ENCODE assay signal across 1 cellular context in the genomic region with DNA sequence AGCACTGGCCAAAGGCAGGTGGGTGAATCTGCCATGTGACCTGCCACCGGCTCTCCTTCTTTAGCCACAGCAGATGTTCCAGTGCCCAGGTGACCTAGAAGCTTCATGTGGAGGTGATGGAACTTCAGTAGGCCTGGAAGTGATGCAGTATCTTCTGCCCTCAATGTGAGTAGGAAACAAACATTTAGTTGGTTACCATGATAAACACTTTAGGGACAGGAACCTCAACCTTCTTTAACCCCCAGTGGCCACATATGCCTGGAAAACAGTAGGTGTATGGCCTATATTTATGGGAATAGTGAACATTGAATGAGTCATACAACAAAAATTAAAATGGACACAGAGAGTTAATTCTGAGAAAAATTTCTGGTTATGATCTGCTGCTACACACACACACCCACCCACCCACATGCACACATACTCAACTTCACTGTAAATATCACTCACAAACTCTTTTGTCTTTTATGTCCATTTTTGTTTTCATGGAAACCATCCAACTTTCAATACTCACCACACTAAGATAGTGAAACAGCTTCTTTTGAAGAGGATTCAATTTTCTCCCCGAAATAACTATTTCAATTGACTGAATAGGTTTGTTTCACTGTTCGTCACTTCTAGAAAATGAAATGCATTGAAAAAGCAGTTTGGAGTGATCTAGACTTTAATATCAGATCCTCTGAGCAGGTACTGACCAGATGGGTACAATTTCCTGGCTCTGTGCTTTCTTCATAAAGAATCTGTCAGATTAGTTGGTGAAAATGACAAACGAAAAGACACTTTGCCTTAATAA.
TF ChIP-seq lines count a peak whose summit lies in the region.

No MANE protein-coding gene starts in this region.

TF ChIP-seq in GM12878, 131 proteins besides CTCF, POLR2A, EP300 and RAD21 (continued from another document):
- TF ChIP-seq MXI1 (IDR thresholded peaks at IDR 0.05; ENCODE audit: low read depth, low read length) (peak; percentile 36; the same call in 1 of the 2 replicates), ZBTB11 (CRISPR knock-in tag; IDR thresholded peaks at IDR 0.05) (no peak), SKIL (IDR thresholded peaks at IDR 0.05; ENCODE audit: low read depth, poor library complexity, severe bottlenecking) (peak; percentile 70), IRF4 (IDR thresholded peaks at IDR 0.05; ENCODE audit: low read depth, low read length) (peak; percentile 59; the same call in 1 of the 2 replicates), RAD51 (IDR thresholded peaks at IDR 0.05) (0 out of 2 replicates have a peak, but pooled peaks have one; percentile 27), SP1 (IDR thresholded peaks at IDR 0.05; ENCODE audit: low read depth, low read length) (peak; percentile 50), SIX5 (IDR thresholded peaks at IDR 0.05; ENCODE audit: low read depth, low read length, severe bottlenecking) (no peak), ATF7 (IDR thresholded peaks at IDR 0.05; ENCODE audit: low read depth) (peak; percentile 82), PML (IDR thresholded peaks at IDR 0.05; ENCODE audit: low read length) (peak; percentile 37; the same call in 1 of the 2 replicates), SUPT20H (IDR thresholded peaks at IDR 0.05; ENCODE audit: borderline replicate concordance, control insufficient read depth, low read depth, low read length) (no peak), BRCA1 (IDR thresholded peaks at IDR 0.05; ENCODE audit: low read depth, low read length) (no peak), ETV6 (conservative IDR thresholded peaks at IDR 0.05 in 1 of 2, IDR thresholded peaks at IDR 0.05 in 1 of 2; ENCODE audit: borderline replicate concordance in 1 of 2, low read depth in 1 of 2) (peak in 1 of 2 experiments; percentile 63; a peak in 1 of 4 replicates), EGR1 (IDR thresholded peaks at IDR 0.05; ENCODE audit: borderline replicate concordance in 1 of 2, low read depth in 2 of 2, low read length in 2 of 2) (peak in 1 of 2 experiments; percentile 71; a peak in 1 of 3 replicates), KAT2A (conservative IDR thresholded peaks at IDR 0.05; ENCODE audit: control insufficient read depth, low read depth, low read length) (no peak), SMC3 (IDR thresholded peaks at IDR 0.05; ENCODE audit: borderline replicate concordance, low read length) (no peak; the same call in 1 of the 2 replicates), TAF1 (IDR thresholded peaks at IDR 0.05; ENCODE audit: borderline replicate concordance, low read depth, low read length) (0 out of 2 replicates have a peak, but pooled peaks have one; percentile 2), ASH2L (IDR thresholded peaks at IDR 0.05; ENCODE audit: borderline replicate concordance, low read depth) (0 out of 2 replicates have a peak, but pooled peaks have one; percentile 10), YY1 (IDR thresholded peaks at IDR 0.05; ENCODE audit: low read depth, low read length) (peak; percentile 34; the same call in 1 of the 2 replicates)
- TF ChIP-seq, protein P1, sequence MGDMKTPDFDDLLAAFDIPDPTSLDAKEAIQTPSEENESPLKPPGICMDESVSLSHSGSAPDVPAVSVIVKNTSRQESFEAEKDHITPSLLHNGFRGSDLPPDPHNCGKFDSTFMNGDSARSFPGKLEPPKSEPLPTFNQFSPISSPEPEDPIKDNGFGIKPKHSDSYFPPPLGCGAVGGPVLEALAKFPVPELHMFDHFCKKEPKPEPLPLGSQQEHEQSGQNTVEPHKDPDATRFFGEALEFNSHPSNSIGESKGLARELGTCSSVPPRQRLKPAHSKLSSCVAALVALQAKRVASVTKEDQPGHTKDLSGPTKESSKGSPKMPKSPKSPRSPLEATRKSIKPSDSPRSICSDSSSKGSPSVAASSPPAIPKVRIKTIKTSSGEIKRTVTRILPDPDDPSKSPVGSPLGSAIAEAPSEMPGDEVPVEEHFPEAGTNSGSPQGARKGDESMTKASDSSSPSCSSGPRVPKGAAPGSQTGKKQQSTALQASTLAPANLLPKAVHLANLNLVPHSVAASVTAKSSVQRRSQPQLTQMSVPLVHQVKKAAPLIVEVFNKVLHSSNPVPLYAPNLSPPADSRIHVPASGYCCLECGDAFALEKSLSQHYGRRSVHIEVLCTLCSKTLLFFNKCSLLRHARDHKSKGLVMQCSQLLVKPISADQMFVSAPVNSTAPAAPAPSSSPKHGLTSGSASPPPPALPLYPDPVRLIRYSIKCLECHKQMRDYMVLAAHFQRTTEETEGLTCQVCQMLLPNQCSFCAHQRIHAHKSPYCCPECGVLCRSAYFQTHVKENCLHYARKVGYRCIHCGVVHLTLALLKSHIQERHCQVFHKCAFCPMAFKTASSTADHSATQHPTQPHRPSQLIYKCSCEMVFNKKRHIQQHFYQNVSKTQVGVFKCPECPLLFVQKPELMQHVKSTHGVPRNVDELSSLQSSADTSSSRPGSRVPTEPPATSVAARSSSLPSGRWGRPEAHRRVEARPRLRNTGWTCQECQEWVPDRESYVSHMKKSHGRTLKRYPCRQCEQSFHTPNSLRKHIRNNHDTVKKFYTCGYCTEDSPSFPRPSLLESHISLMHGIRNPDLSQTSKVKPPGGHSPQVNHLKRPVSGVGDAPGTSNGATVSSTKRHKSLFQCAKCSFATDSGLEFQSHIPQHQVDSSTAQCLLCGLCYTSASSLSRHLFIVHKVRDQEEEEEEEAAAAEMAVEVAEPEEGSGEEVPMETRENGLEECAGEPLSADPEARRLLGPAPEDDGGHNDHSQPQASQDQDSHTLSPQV (IDR thresholded peaks at IDR 0.05) = peak; percentile 63; the same call in 1 of the 2 replicates
- TF ChIP-seq, protein P2, sequence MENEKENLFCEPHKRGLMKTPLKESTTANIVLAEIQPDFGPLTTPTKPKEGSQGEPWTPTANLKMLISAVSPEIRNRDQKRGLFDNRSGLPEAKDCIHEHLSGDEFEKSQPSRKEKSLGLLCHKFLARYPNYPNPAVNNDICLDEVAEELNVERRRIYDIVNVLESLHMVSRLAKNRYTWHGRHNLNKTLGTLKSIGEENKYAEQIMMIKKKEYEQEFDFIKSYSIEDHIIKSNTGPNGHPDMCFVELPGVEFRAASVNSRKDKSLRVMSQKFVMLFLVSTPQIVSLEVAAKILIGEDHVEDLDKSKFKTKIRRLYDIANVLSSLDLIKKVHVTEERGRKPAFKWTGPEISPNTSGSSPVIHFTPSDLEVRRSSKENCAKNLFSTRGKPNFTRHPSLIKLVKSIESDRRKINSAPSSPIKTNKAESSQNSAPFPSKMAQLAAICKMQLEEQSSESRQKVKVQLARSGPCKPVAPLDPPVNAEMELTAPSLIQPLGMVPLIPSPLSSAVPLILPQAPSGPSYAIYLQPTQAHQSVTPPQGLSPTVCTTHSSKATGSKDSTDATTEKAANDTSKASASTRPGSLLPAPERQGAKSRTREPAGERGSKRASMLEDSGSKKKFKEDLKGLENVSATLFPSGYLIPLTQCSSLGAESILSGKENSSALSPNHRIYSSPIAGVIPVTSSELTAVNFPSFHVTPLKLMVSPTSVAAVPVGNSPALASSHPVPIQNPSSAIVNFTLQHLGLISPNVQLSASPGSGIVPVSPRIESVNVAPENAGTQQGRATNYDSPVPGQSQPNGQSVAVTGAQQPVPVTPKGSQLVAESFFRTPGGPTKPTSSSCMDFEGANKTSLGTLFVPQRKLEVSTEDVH (IDR thresholded peaks at IDR 0.05; ENCODE audit: low read depth, partially characterized antibody) = no peak
- TF ChIP-seq, protein P3, sequence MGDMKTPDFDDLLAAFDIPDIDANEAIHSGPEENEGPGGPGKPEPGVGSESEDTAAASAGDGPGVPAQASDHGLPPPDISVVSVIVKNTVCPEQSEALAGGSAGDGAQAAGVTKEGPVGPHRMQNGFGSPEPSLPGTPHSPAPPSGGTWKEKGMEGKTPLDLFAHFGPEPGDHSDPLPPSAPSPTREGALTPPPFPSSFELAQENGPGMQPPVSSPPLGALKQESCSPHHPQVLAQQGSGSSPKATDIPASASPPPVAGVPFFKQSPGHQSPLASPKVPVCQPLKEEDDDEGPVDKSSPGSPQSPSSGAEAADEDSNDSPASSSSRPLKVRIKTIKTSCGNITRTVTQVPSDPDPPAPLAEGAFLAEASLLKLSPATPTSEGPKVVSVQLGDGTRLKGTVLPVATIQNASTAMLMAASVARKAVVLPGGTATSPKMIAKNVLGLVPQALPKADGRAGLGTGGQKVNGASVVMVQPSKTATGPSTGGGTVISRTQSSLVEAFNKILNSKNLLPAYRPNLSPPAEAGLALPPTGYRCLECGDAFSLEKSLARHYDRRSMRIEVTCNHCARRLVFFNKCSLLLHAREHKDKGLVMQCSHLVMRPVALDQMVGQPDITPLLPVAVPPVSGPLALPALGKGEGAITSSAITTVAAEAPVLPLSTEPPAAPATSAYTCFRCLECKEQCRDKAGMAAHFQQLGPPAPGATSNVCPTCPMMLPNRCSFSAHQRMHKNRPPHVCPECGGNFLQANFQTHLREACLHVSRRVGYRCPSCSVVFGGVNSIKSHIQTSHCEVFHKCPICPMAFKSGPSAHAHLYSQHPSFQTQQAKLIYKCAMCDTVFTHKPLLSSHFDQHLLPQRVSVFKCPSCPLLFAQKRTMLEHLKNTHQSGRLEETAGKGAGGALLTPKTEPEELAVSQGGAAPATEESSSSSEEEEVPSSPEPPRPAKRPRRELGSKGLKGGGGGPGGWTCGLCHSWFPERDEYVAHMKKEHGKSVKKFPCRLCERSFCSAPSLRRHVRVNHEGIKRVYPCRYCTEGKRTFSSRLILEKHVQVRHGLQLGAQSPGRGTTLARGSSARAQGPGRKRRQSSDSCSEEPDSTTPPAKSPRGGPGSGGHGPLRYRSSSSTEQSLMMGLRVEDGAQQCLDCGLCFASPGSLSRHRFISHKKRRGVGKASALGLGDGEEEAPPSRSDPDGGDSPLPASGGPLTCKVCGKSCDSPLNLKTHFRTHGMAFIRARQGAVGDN (IDR thresholded peaks at IDR 0.05) = peak; percentile 79
TF ChIP-seq in GM12878: peak in this region for 48.
